In the genomic region with DNA sequence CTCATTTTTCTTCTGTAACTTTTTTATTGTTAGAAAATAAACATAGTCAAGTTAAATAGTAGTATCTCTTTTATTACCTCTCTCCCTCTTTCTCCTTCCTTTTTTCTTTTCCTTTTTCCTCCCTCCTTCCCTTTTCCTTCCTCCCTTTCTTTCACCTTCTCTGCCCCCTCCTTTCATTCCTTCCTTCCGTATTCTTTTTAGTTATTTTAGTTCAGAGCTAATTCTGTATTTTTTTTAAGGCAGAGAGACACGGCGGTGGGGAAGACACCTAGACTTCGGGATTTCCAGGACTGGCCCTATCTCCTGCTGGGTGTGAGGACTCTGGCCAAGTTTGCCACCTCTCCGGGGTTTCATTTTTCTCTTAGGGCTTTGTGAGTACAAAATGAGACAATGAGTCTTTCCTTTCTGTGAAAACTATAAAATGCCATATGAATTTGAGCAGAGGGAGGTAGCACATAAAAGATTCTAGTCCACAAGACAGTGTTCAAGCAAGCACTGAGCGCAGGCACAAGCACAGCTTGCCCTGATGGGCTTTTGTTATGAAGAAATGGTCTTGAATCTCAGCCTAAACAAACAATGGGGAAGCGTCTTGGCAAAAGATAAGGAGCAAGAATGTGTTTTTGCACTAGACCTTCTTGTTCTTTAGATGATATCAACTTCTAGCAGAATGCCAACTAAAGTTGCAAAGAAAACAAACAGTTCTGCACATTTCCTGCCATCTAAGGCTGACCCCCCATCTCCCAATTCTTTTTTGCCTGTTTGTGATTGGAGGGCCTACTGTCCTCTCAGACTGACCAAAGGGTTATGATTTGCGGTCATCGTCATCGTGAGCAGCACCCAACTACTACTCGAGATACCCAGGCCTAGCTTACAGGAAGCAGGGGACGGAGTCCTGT, we compare ENCODE assay signal across 19 cellular contexts.
DNase-seq lines count a peak whose midpoint lies in the region; ATAC-seq, FAIRE-seq and TF ChIP-seq lines count a peak whose summit lies in the region.
"Had no signal": no experiment of that assay in that cellular context is flagged by ENCODE, and none has a peak within 500 bp of the region (broad histone marks: within the 10 kb centered on the region; RNA-seq: fewer than 3 reads in every experiment).

No MANE protein-coding gene starts in this region.

- WGBS in small intestine, 3 donors: 50 to 66% (median 53%) methylated on average over 12 of the region's 12 CpGs

- H3K9me3 Mint-ChIP-seq in naive thymus-derived CD4-positive, alpha-beta T cell: no peaks in the 10 kb centered on the region
- H3K9me3 Mint-ChIP-seq: CD4-positive, alpha-beta T cell had no signal

- peak; percentile 66 for ATAC-seq in Right ventricle myocardium superior (ENCODE audit: poor library complexity)
- peak; percentile 50 for ATAC-seq in upper lobe of right lung
- ATAC-seq in naive thymus-derived CD4-positive, alpha-beta T cell: no peak
- ATAC-seq: activated CD4-positive, CD25-positive, alpha-beta regulatory T cell treated with anti-CD3 and anti-CD28 coated beads, Interleukin-2, amount 50 U/mL, for 24 hours; activated CD8-positive, alpha-beta memory T cell treated with anti-CD3 and anti-CD28 coated beads, Interleukin-2, amount 10 ng/mL, durations not matched to agents 7 days and 5 days; stimulated activated naive CD8-positive, alpha-beta T cell treated with anti-CD3 and anti-CD28 coated beads, Interleukin-15, Interleukin-2, amounts not matched to agents 100 U/mL and 50 U/mL, for 24 hours had no signal

- intact Hi-C loops in Right ventricle myocardium superior (cut with DNase I) (no loop called here), cardiac septum (cut with DNase I) (no loop called here), upper lobe of right lung (cut with DNase I) (no loop called here)
- intact Hi-C loops in naive thymus-derived CD4-positive, alpha-beta T cell (cut with micrococcal nuclease): loop anchor here in 1 of 2 donors (10.0 kb wide), 1 partner anchor 435 kb away; no protein-coding TSS in a partner anchor

- no peaks in the 10 kb centered on the region for H3K4me1 Mint-ChIP-seq in naive thymus-derived CD4-positive, alpha-beta T cell
- H3K4me1 Mint-ChIP-seq: activated CD8-positive, alpha-beta memory T cell treated with anti-CD3 and anti-CD28 coated beads, Interleukin-2, amount 10 ng/mL, durations not matched to agents 7 days and 5 days had no signal

- H3K36me3 ChIP-seq in upper lobe of right lung: no peaks in the 10 kb centered on the region
- no peaks in the 10 kb centered on the region for H3K36me3 ChIP-seq in naive thymus-derived CD4-positive, alpha-beta T cell (ENCODE audit: control insufficient read depth in 2 of 3, insufficient read depth in 3 of 3, low read length in 3 of 3)
- H3K36me3 ChIP-seq in small intestine (ENCODE audit: control insufficient read depth in 2 of 2, insufficient read depth in 2 of 2, low read length in 2 of 2): no peaks in the 10 kb centered on the region
- H3K36me3 ChIP-seq: uterus had no signal

- H3K4me1 ChIP-seq in upper lobe of right lung: no peaks in the 10 kb centered on the region
- no peaks in the 10 kb centered on the region for H3K4me1 ChIP-seq in naive thymus-derived CD4-positive, alpha-beta T cell (ENCODE audit: control insufficient read depth in 2 of 2, insufficient read depth in 2 of 2, low read length in 2 of 2)
- no peaks in the 10 kb centered on the region for H3K4me1 ChIP-seq in small intestine (ENCODE audit: control insufficient read depth in 2 of 2, insufficient read depth in 1 of 2, low read depth in 1 of 2, low read length in 1 of 2)
- H3K4me1 ChIP-seq: uterus had no signal

- peaks cover 0 to 18% (median 0%) of the 10 kb centered on the region in 5 donors for H3K27me3 Mint-ChIP-seq in naive thymus-derived CD4-positive, alpha-beta T cell

- DNase-seq in Right ventricle myocardium superior (no peak), cardiac septum (ENCODE audit: low spot score) (no peak), choroid plexus epithelial cell (ENCODE audit: low read depth) (peak; percentile 79), left kidney (ENCODE audit: low read depth, low spot score) (peak; percentile 18), upper lobe of right lung (no peak), AG08396 (ENCODE audit: low spot score) (no peak), small intestine (no peak)
- no peak for DNase-seq in naive thymus-derived CD4-positive, alpha-beta T cell
- DNase-seq: activated CD8-positive, alpha-beta memory T cell treated with anti-CD3 and anti-CD28 coated beads, Interleukin-2, amount 10 ng/mL, durations not matched to agents 7 days and 5 days; CD4-positive, alpha-beta T cell; glutamatergic neuron; mucosa of descending colon; NCI-H187; NCI-H774; stimulated activated naive CD8-positive, alpha-beta T cell treated with anti-CD3 and anti-CD28 coated beads, Interleukin-15, Interleukin-2, amounts not matched to agents 100 U/mL and 50 U/mL, for 24 hours had no signal

- TF ChIP-seq CTCF in choroid plexus epithelial cell (conservative IDR thresholded peaks at IDR 0.05; ENCODE audit: low read depth, low read length) (no peak), upper lobe of right lung (IDR thresholded peaks at IDR 0.05) (no peak)

- no peaks in the 10 kb centered on the region for H3K36me3 Mint-ChIP-seq in naive thymus-derived CD4-positive, alpha-beta T cell
- H3K36me3 Mint-ChIP-seq: activated CD8-positive, alpha-beta memory T cell treated with anti-CD3 and anti-CD28 coated beads, Interleukin-2, amount 10 ng/mL, durations not matched to agents 7 days and 5 days had no signal

- no peak for FAIRE-seq in small intestine (lab: Jason Lieb, UNC)
- FAIRE-seq: endometrium had no signal

- H3K9me3 ChIP-seq in upper lobe of right lung (no peaks in the 10 kb centered on the region), small intestine (ENCODE audit: control insufficient read depth, low read depth) (no peaks in the 10 kb centered on the region)
- no peaks in the 10 kb centered on the region for H3K9me3 ChIP-seq in naive thymus-derived CD4-positive, alpha-beta T cell (ENCODE audit: control insufficient read depth in 2 of 3, low read length in 3 of 3)
- H3K9me3 ChIP-seq: mucosa of descending colon, uterus had no signal

- H3K4me3 Mint-ChIP-seq in naive thymus-derived CD4-positive, alpha-beta T cell: no peak overlapping the region
- H3K4me3 Mint-ChIP-seq: activated CD8-positive, alpha-beta memory T cell treated with anti-CD3 and anti-CD28 coated beads, Interleukin-2, amount 10 ng/mL, durations not matched to agents 7 days and 5 days; CD4-positive, alpha-beta T cell had no signal

- H3K27ac ChIP-seq in upper lobe of right lung (peak overlapping the region; percentile 3), small intestine (ENCODE audit: low read depth in 1 of 2, low read length in 1 of 2) (no peak overlapping the region)
- no peak overlapping the region for H3K27ac ChIP-seq in naive thymus-derived CD4-positive, alpha-beta T cell (ENCODE audit: low read depth, low read length)
- H3K27ac ChIP-seq: GM23248, uterus had no signal

- no peak overlapping the region for H3K27ac Mint-ChIP-seq in naive thymus-derived CD4-positive, alpha-beta T cell
- H3K27ac Mint-ChIP-seq: activated CD8-positive, alpha-beta memory T cell treated with anti-CD3 and anti-CD28 coated beads, Interleukin-2, amount 10 ng/mL, durations not matched to agents 7 days and 5 days; CD4-positive, alpha-beta T cell had no signal

- H3K4me3 ChIP-seq in choroid plexus epithelial cell (ENCODE audit: low read depth, low read length): no peak overlapping the region
- no peak overlapping the region for H3K4me3 ChIP-seq in upper lobe of right lung
- no peak overlapping the region for H3K4me3 ChIP-seq in naive thymus-derived CD4-positive, alpha-beta T cell (ENCODE audit: low read length)
- no peak overlapping the region for H3K4me3 ChIP-seq in small intestine (ENCODE audit: low read depth in 1 of 2, low read length in 2 of 2)
- H3K4me3 ChIP-seq: GM23248, mucosa of descending colon, uterus had no signal

- H3K27me3 ChIP-seq in upper lobe of right lung: no peaks in the 10 kb centered on the region
- H3K27me3 ChIP-seq in naive thymus-derived CD4-positive, alpha-beta T cell (ENCODE audit: control insufficient read depth in 2 of 2, insufficient read depth in 2 of 2, low read length in 2 of 2): no peaks in the 10 kb centered on the region
- no peaks in the 10 kb centered on the region for H3K27me3 ChIP-seq in small intestine (ENCODE audit: control insufficient read depth in 2 of 2, insufficient read depth in 2 of 2, low read length in 2 of 2)
- H3K27me3 ChIP-seq: uterus had no signal

- CTCF ChIA-PET in naive thymus-derived CD4-positive, alpha-beta T cell (lab: Charles Lee): no interaction called here

- POLR2A ChIA-PET in naive thymus-derived CD4-positive, alpha-beta T cell (lab: Charles Lee): no interaction called here

Comparison
In these comparisons a context has a peak if more than half of its experiments do, and no peak if none do; other contexts are left out.
1. DNase-seq: peak in choroid plexus epithelial cell (single experiment) and left kidney (single experiment); none in Right ventricle myocardium superior (single experiment), cardiac septum (single experiment), upper lobe of right lung (single experiment), naive thymus-derived CD4-positive, alpha-beta T cell (0 of 9), AG08396 (single experiment) and small intestine (single experiment).